11 cellular contexts compared by ENCODE assay signal in genomic region chrX:20060961-20061868, GRCh38. TPM values are rescaled to one million over a fixed set of nuclear protein-coding genes. Genes with fewer than 3 reads are reported as not detected.
DNase-seq lines count a peak whose midpoint lies in the region; ATAC-seq, FAIRE-seq and TF ChIP-seq lines count a peak whose summit lies in the region.
"Had no signal": no experiment of that assay in that cellular context is flagged by ENCODE, and none has a peak within 500 bp of the region (broad histone marks: within the 10 kb centered on the region; RNA-seq: fewer than 3 reads in every experiment).

No MANE protein-coding gene starts in this region.

- no peaks in the 10 kb centered on the region for H3K36me3 Mint-ChIP-seq in T-helper 2 cell treated with Interferon-gamma antibody and Interleukin-4, amounts not matched to agents 5 μg/mL and 100 μg/mL, for 36 hours (ENCODE audit: low read depth)
- H3K36me3 Mint-ChIP-seq: mesothelial cell of epicardium had no signal

- ATAC-seq in HG03196 (IDR thresholded peaks at IDR 0.05; ENCODE audit: unreplicated experiment) (peak; percentile 77), gastrocnemius medialis (no peak)

- no peaks in the 10 kb centered on the region for H4K20me1 ChIP-seq in BLaER1

- H3K27me3 ChIP-seq in BLaER1, result peaks cover 3% of the 10 kb centered on the region; the same call in 1 of the 2 replicates
- no peaks in the 10 kb centered on the region for H3K27me3 ChIP-seq in tibial artery
- H3K27me3 ChIP-seq in gastrocnemius medialis, result no peaks in the 10 kb centered on the region

- TF ChIP-seq POLR2A in gastrocnemius medialis (IDR thresholded peaks at IDR 0.05), result no peak

- TF ChIP-seq CTCF in GM13976 (IDR thresholded peaks at IDR 0.05; ENCODE audit: borderline replicate concordance, control extremely low read depth, extremely low read depth, insufficient read depth, missing control alignments), result no peak
- TF ChIP-seq CTCF in tibial artery (IDR thresholded peaks at IDR 0.05), result no peak
- TF ChIP-seq CTCF in gastrocnemius medialis (IDR thresholded peaks at IDR 0.05 in 4 of 5, conservative IDR thresholded peaks at IDR 0.05 in 1 of 5), result no peak

- H3K9ac ChIP-seq in BLaER1, result peak overlapping the region; percentile 64

- H3K9me3 Mint-ChIP-seq in T-helper 2 cell treated with Interferon-gamma antibody and Interleukin-4, amounts not matched to agents 5 μg/mL and 100 μg/mL, for 36 hours, result no peaks in the 10 kb centered on the region

- H3K36me3 ChIP-seq in BLaER1, result no peaks in the 10 kb centered on the region
- H3K36me3 ChIP-seq in tibial artery, result no peaks in the 10 kb centered on the region
- H3K36me3 ChIP-seq in gastrocnemius medialis, result no peaks in the 10 kb centered on the region

- in situ Hi-C loops in GM13976 (cut with MboI; ENCODE audit: low sequenced_read_pairs, unreplicated experiment), result loop anchor here (25.0 kb wide), 2 partner anchors 149 to 674 kb away; no protein-coding TSS in a partner anchor
- in situ Hi-C loops in gastrocnemius medialis (cut with MboI; ENCODE audit: low sequenced_read_pairs in 4 of 4), result no loop called here

- DNase-seq in GM19239 (ENCODE audit: insufficient read length, low spot score), result no peak
- DNase-seq in NOMO-1 treated with DMSO at 0.1 percent for 48 hours (lab: John Stamatoyannopoulos, UW; ENCODE audit: unreplicated experiment), result peak; percentile 75
- no peak for DNase-seq in GM13976 (ENCODE audit: low spot score)
- DNase-seq in tibial artery, result no peak
- no peak for DNase-seq in T-helper 2 cell treated with Interferon-gamma antibody and Interleukin-4, amounts not matched to agents 5 μg/mL and 100 μg/mL, for 36 hours (ENCODE audit: low spot score)
- DNase-seq in gastrocnemius medialis, result no peak
- DNase-seq: effector CD8-positive, alpha-beta T cell had no signal

- peak; percentile 80 for FAIRE-seq in GM19239 (lab: Jason Lieb, UNC)

- no peaks in the 10 kb centered on the region for H3K9me3 ChIP-seq in BLaER1
- H3K9me3 ChIP-seq in tibial artery, result no peaks in the 10 kb centered on the region
- H3K9me3 ChIP-seq in gastrocnemius medialis, result no peaks in the 10 kb centered on the region

- H3K4me2 ChIP-seq in BLaER1, result peak overlapping the region; percentile 86

- H3K27me3 Mint-ChIP-seq in T-helper 2 cell treated with Interferon-gamma antibody and Interleukin-4, amounts not matched to agents 5 μg/mL and 100 μg/mL, for 36 hours (ENCODE audit: low read depth), result peaks cover 5% of the 10 kb centered on the region

- H3K27ac ChIP-seq in BLaER1, result peak overlapping the region; percentile 82
- H3K27ac ChIP-seq in tibial artery, result no peak overlapping the region
- no peak overlapping the region for H3K27ac ChIP-seq in gastrocnemius medialis

- H3K4me1 Mint-ChIP-seq in T-helper 2 cell treated with Interferon-gamma antibody and Interleukin-4, amounts not matched to agents 5 μg/mL and 100 μg/mL, for 36 hours (ENCODE audit: low read depth), result peaks cover 12% of the 10 kb centered on the region
- H3K4me1 Mint-ChIP-seq: mesothelial cell of epicardium had no signal

- intact Hi-C loops in tibial artery (cut with DNase I; ENCODE audit: low total_unique reads) (no loop called here), gastrocnemius medialis (cut with DNase I; ENCODE audit: low total_unique reads) (loop anchor here (10.0 kb wide), 1 partner anchor 156 kb away; no protein-coding TSS in a partner anchor)

- H3K4me1 ChIP-seq in BLaER1 (peaks cover 95% of the 10 kb centered on the region), tibial artery (no peaks in the 10 kb centered on the region), gastrocnemius medialis (no peaks in the 10 kb centered on the region)

- H3K27ac Mint-ChIP-seq in T-helper 2 cell treated with Interferon-gamma antibody and Interleukin-4, amounts not matched to agents 5 μg/mL and 100 μg/mL, for 36 hours, result no peak overlapping the region
- H3K27ac Mint-ChIP-seq: mesothelial cell of epicardium had no signal

- H3K4me3 Mint-ChIP-seq in T-helper 2 cell treated with Interferon-gamma antibody and Interleukin-4, amounts not matched to agents 5 μg/mL and 100 μg/mL, for 36 hours, result no peak overlapping the region
- H3K4me3 Mint-ChIP-seq: mesothelial cell of epicardium had no signal

- H3K4me3 ChIP-seq in BLaER1, result no peak overlapping the region; the same call in 1 of the 2 replicates
- no peak overlapping the region for H3K4me3 ChIP-seq in tibial artery
- H3K4me3 ChIP-seq in gastrocnemius medialis, result no peak overlapping the region

RNA-seq across cellular contexts. Expression of gene MAP7D2, which starts 55.5 kb away (rescaled TPM):
- total RNA-seq in gastrocnemius medialis, result under 1 TPM in 3 of 4 donors, not detected in 1; 0.13 to 0.51 (median 0.47) TPM
- total RNA-seq: HT1080 had no signal
